Comparison of ENCODE assay signal across 23 cellular contexts in the genomic region with DNA sequence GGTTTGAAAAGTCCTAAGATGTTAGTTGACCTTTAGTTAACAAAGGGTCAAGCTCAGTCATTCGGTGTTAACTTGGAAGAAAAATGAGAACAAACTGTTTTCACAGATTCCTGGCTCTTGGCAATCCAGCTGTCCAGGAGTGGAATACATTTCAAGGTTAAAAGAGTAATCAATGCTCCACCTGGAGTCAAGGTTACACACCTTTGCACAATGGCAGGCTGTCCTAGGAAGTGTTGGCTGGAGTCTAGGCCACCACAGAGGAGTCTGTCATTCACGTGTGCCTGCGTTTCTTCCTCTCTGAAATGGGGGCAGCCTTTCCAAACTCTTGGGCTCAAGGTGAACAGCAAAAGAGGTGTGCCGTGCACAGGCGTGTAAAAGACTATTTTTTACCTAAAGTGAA. TPM values are rescaled to one million over a fixed set of nuclear protein-coding genes. Genes with fewer than 3 reads are reported as not detected.
DNase-seq lines count a peak whose midpoint lies in the region; ATAC-seq, FAIRE-seq and TF ChIP-seq lines count a peak whose summit lies in the region.
"Had no signal": no experiment of that assay in that cellular context is flagged by ENCODE, and none has a peak within 500 bp of the region (broad histone marks: within the 10 kb centered on the region; RNA-seq: fewer than 3 reads in every experiment).

No MANE protein-coding gene starts in this region.

- H3K4me2 ChIP-seq in IMR-90 (ENCODE audit: low read depth, low read length) (no peak overlapping the region), H1 (ENCODE audit: insufficient read depth in 1 of 2, low read depth in 2 of 2, low read length in 2 of 2) (peak overlapping the region; percentile 93 to 97; a peak in 3 of 4 replicates)
- H3K4me2 ChIP-seq: BLaER1 had no signal

- intact Hi-C loops in IMR-90 (cut with micrococcal nuclease) (no loop called here), thyroid gland (cut with DNase I) (no loop called here), upper lobe of right lung (cut with DNase I) (no loop called here)

- no peaks in the 10 kb centered on the region for H3K79me2 ChIP-seq in H1 (ENCODE audit: control insufficient read depth in 1 of 2, insufficient read depth in 2 of 2, low read length in 2 of 2)

- no peak overlapping the region for H3K18ac ChIP-seq in IMR-90 (ENCODE audit: low read depth, low read length)
- no peak overlapping the region for H3K18ac ChIP-seq in H1 (ENCODE audit: extremely low read depth, low read length)

- no peak overlapping the region for H3K4ac ChIP-seq in IMR-90 (ENCODE audit: low read depth, low read length)
- H3K4ac ChIP-seq in H1 (replicated peaks; ENCODE audit: insufficient read length, low read depth, low read length), result no peak overlapping the region

- H2BK5ac ChIP-seq in IMR-90 (ENCODE audit: low read depth, low read length, poor library complexity, severe bottlenecking) (no peak overlapping the region), H1 (ENCODE audit: low read depth, low read length) (no peak overlapping the region)

- H2BK120ac ChIP-seq in IMR-90 (ENCODE audit: low read depth, low read length), result no peak overlapping the region
- H2BK120ac ChIP-seq in H1 (replicated peaks; ENCODE audit: low read depth, low read length), result no peak overlapping the region

- H2AK9ac ChIP-seq in IMR-90 (replicated peaks; ENCODE audit: low read depth, low read length, poor library complexity), result no peak overlapping the region

- peaks cover 4% of the 10 kb centered on the region for H3K9me3 ChIP-seq in IMR-90 (ENCODE audit: control insufficient read depth, insufficient read depth, low read length)
- peaks cover 8 to 9% of the 10 kb centered on the region in 2 experiments for H3K9me3 ChIP-seq in H1 (ENCODE audit: insufficient read depth in 2 of 2, low read depth in 1 of 2, low read length in 1 of 2)
- peaks cover 8% of the 10 kb centered on the region for H3K9me3 ChIP-seq in muscle layer of colon (ENCODE audit: low read length)
- no peaks in the 10 kb centered on the region for H3K9me3 ChIP-seq in thyroid gland
- peaks cover 3% of the 10 kb centered on the region for H3K9me3 ChIP-seq in upper lobe of right lung

- TF ChIP-seq POLR2A in IMR-90 (IDR thresholded peaks at IDR 0.05; ENCODE audit: low read depth, low read length), result no peak
- no peak for TF ChIP-seq POLR2A in H1 (IDR thresholded peaks at IDR 0.05; ENCODE audit: control extremely low read depth in 1 of 2, low read depth in 2 of 2, low read length in 2 of 2)
- TF ChIP-seq POLR2A in thyroid gland (IDR thresholded peaks at IDR 0.05), result no peak

- H2BK12ac ChIP-seq in H1 (ENCODE audit: low read depth, low read length), result 0 out of 2 replicates have a peak overlapping the region, but pooled peaks have one; percentile 52

- WGBS in IMR-90 (ENCODE audit: extremely low coverage in 2 of 2, insufficient read length in 1 of 2), 2 experiments, result 88% methylated on average over 3 of the region's 5 CpGs; no CpG with 5 or more reads in 1 of the 2 experiments
- WGBS in H1 (ENCODE audit: extremely low coverage in 1 of 2, insufficient coverage in 1 of 2, insufficient read length in 1 of 2, insufficient replicate concordance in 2 of 2, low coverage in 1 of 2, low lambda C conversion rate in 2 of 2, missing lambda C conversion rate in 1 of 2), 2 experiments, result 64% methylated on average over 5 of the region's 5 CpGs; no CpG with 5 or more reads in 1 of the 2 experiments
- WGBS in thyroid gland, 2 donors, result 80 to 90% methylated on average over 5 of the region's 5 CpGs

- H3K27ac ChIP-seq in IMR-90 (ENCODE audit: insufficient read depth, low read length) (no peak overlapping the region), H1 (ENCODE audit: low read depth, low read length) (no peak overlapping the region), muscle layer of colon (ENCODE audit: low read depth, low read length) (peak overlapping the region; percentile 38), thyroid gland (peak overlapping the region in 2 of 3 donors; percentile 8 to 97), upper lobe of right lung (no peak overlapping the region)
- H3K27ac ChIP-seq: BLaER1 had no signal

- peaks cover 0 to 6% of the 10 kb centered on the region in 2 experiments; a peak in 1 of 4 replicates for H3K79me1 ChIP-seq in IMR-90 (ENCODE audit: low read depth in 1 of 2, low read length in 2 of 2)
- H3K79me1 ChIP-seq in H1 (ENCODE audit: low read depth, low read length), result no peaks in the 10 kb centered on the region

- CTCF ChIA-PET in IMR-90 (lab: Yijun Ruan, JAX), result no interaction called here
- CTCF ChIA-PET in H1 (lab: Charles Lee; ENCODE audit: partially characterized antibody), result interaction anchor here (1.1 to 1.4 kb wide), 2 partner anchors 28 to 37 kb away, joined by 4 read pairs; no protein-coding TSS in a partner anchor

- POLR2A ChIA-PET in IMR-90 (lab: Charles Lee; ENCODE audit: unreplicated experiment), result no interaction called here
- POLR2A ChIA-PET in H1 (lab: Charles Lee; ENCODE audit: partially characterized antibody), result interaction anchor here (2.0 kb wide), 1 partner anchor 34 kb away, joined by 4 read pairs; no protein-coding TSS in a partner anchor

- no peak overlapping the region for H3K4me3 ChIP-seq in IMR-90 (ENCODE audit: insufficient read depth, low read depth, low read length)
- H3K4me3 ChIP-seq in H1 (ENCODE audit: extremely low read depth in 1 of 4, insufficient read depth in 2 of 4, low read depth in 3 of 4, low read length in 4 of 4), result peak overlapping the region in 1 of 4 experiments; percentile 64; a peak in 2 of 8 replicates
- H3K4me3 ChIP-seq in muscle layer of colon (ENCODE audit: low read depth in 1 of 2, low read length in 2 of 2), result no peak overlapping the region
- H3K4me3 ChIP-seq in thyroid gland (replicated peaks in 1 of 3), result no peak overlapping the region
- H3K4me3 ChIP-seq in upper lobe of right lung, result no peak overlapping the region
- H3K4me3 ChIP-seq: BLaER1 had no signal

- peak overlapping the region; percentile 43; the same call in 1 of the 2 replicates for H2AK5ac ChIP-seq in IMR-90 (ENCODE audit: low read depth, low read length)
- no peak overlapping the region for H2AK5ac ChIP-seq in H1 (ENCODE audit: low read depth, low read length)

- no peak overlapping the region for H3K14ac ChIP-seq in IMR-90 (replicated peaks; ENCODE audit: low read depth, low read length)
- no peak overlapping the region for H3K14ac ChIP-seq in H1 (ENCODE audit: insufficient read length)

- ATAC-seq in IMR-90 (ENCODE audit: low read depth) (no peak), upper lobe of right lung (no peak)
- ATAC-seq: Right ventricle myocardium inferior had no signal

- no peak overlapping the region for H3K56ac ChIP-seq in IMR-90 (ENCODE audit: extremely low read depth, insufficient read depth, low read length)
- no peak overlapping the region for H3K56ac ChIP-seq in H1 (replicated peaks; ENCODE audit: insufficient read length, low read depth, low read length)

- TF ChIP-seq CTCF in IMR-90 (conservative IDR thresholded peaks at IDR 0.05; ENCODE audit: low read depth, low read length) (no peak), H1 (IDR thresholded peaks at IDR 0.05; ENCODE audit: control extremely low read depth in 1 of 3, insufficient read depth in 1 of 3, low read depth in 1 of 3, low read length in 3 of 3) (no peak), thyroid gland (IDR thresholded peaks at IDR 0.05) (no peak), upper lobe of right lung (IDR thresholded peaks at IDR 0.05) (no peak)

- H2BK15ac ChIP-seq in IMR-90 (ENCODE audit: low read depth, low read length) (no peak overlapping the region; the same call in 2 of the 3 replicates), H1 (ENCODE audit: low read length) (no peak overlapping the region)

- H3K23ac ChIP-seq in IMR-90 (ENCODE audit: low read depth, low read length) (no peak overlapping the region), H1 (ENCODE audit: insufficient read length) (no peak overlapping the region)

- H4K20me1 ChIP-seq in IMR-90 (ENCODE audit: insufficient read depth, low read length) (no peaks in the 10 kb centered on the region), H1 (replicated peaks in 1 of 2; ENCODE audit: control insufficient read depth in 1 of 2, insufficient read depth in 2 of 2, low read length in 2 of 2) (no peaks in the 10 kb centered on the region)
- H4K20me1 ChIP-seq: BLaER1 had no signal

- H2AFZ ChIP-seq in IMR-90 (replicated peaks; ENCODE audit: low read length, poor library complexity), result no peak overlapping the region
- H2AFZ ChIP-seq in H1 (ENCODE audit: low read length), result no peak overlapping the region

- H3K23me2 ChIP-seq in H1 (ENCODE audit: low read depth, low read length), result peaks cover 26% of the 10 kb centered on the region

- peaks cover 14% of the 10 kb centered on the region for H3K4me1 ChIP-seq in IMR-90 (ENCODE audit: control insufficient read depth, insufficient read depth, low read length)
- H3K4me1 ChIP-seq in H1 (replicated peaks in 1 of 4; ENCODE audit: control insufficient read depth in 3 of 4, insufficient read depth in 4 of 4, low read length in 3 of 4), result peaks cover 7 to 32% (median 16%) of the 10 kb centered on the region in 4 experiments
- H3K4me1 ChIP-seq in muscle layer of colon (ENCODE audit: insufficient read depth, low read length), result peaks cover 13% of the 10 kb centered on the region
- peaks cover 29 to 30% of the 10 kb centered on the region in 2 donors for H3K4me1 ChIP-seq in thyroid gland
- peaks cover 32% of the 10 kb centered on the region for H3K4me1 ChIP-seq in upper lobe of right lung

- no peaks in the 10 kb centered on the region for H3K27me3 ChIP-seq in IMR-90 (ENCODE audit: control insufficient read depth, insufficient read depth, low read length)
- H3K27me3 ChIP-seq in H1 (replicated peaks in 1 of 4; ENCODE audit: control insufficient read depth in 3 of 4, extremely low read depth in 1 of 4, insufficient read depth in 3 of 4, low read length in 3 of 4), result peaks cover 11 to 43% (median 40%) of the 10 kb centered on the region in 4 experiments
- H3K27me3 ChIP-seq in muscle layer of colon (ENCODE audit: control insufficient read depth in 1 of 2, insufficient read depth in 2 of 2, low read length in 2 of 2), result no peaks in the 10 kb centered on the region
- H3K27me3 ChIP-seq in thyroid gland, result no peaks in the 10 kb centered on the region
- no peaks in the 10 kb centered on the region for H3K27me3 ChIP-seq in upper lobe of right lung
- H3K27me3 ChIP-seq: suprapubic skin had no signal

- TF ChIP-seq EP300 in H1 (IDR thresholded peaks at IDR 0.05; ENCODE audit: borderline replicate concordance in 1 of 2, low read depth in 2 of 2, low read length in 2 of 2), result no peak

- in situ Hi-C loops in IMR-90 (cut with MboI; ENCODE audit: low sequenced_read_pairs), result loop anchor here (10.0 to 25.0 kb wide), 4 partner anchors 131 to 1563 kb away; no protein-coding TSS in a partner anchor

- H4K8ac ChIP-seq in IMR-90 (ENCODE audit: low read depth in 2 of 2, low read length in 2 of 2), result no peak overlapping the region
- no peak overlapping the region for H4K8ac ChIP-seq in H1 (ENCODE audit: extremely low read depth, insufficient read depth, low read length)

- dilution Hi-C loops in IMR-90 (cut with HindIII; ENCODE audit: low sequenced_read_pairs, unreplicated experiment), result no loop called here

- TF ChIP-seq RAD21 in IMR-90 (IDR thresholded peaks at IDR 0.05; ENCODE audit: low read length) (no peak), H1 (IDR thresholded peaks at IDR 0.05 in 1 of 2, conservative IDR thresholded peaks at IDR 0.05 in 1 of 2; ENCODE audit: low read depth in 2 of 2, low read length in 2 of 2) (no peak)

- H4K5ac ChIP-seq in IMR-90 (ENCODE audit: low read depth, low read length) (no peak overlapping the region; the same call in 1 of the 2 replicates), H1 (ENCODE audit: insufficient read length, low read depth, low read length) (no peak overlapping the region)

- BruUV-seq in IMR-90 (replicated peaks; lab: Mats Ljungman, UMichigan), result no TSS peak

- DNase-seq in IMR-90 (no peak), H1 (ENCODE audit: low read depth in 1 of 2, low spot score in 2 of 2) (no peak), thyroid gland (no peak), AG08395 (ENCODE audit: low spot score) (no peak), upper lobe of right lung (no peak)
- no peak for DNase-seq in activated CD4-positive, CD25-positive, alpha-beta regulatory T cell treated with anti-CD3 and anti-CD28 coated beads, Interleukin-2, amount 50 U/mL, for 72 hours
- DNase-seq: activated CD4-positive, alpha-beta T cell treated with anti-CD3 and anti-CD28 coated beads, Interleukin-2, amount 50 U/mL, for 1 hour; activated T-cell treated with anti-CD3 and anti-CD28 coated beads for 4 hours; foreskin fibroblast; kidney glomerular epithelial cell; NCI-H1436; NCI-H2171 treated with DMSO at 0.1 percent for 48 hours; NCI-H748 treated with DMSO at 0.1 percent for 48 hours; nephron progenitor cell; stimulated activated CD4-positive, alpha-beta T cell treated with anti-CD3 and anti-CD28 coated beads, Interleukin-12 subunit alpha, Interleukin-12 subunit beta, amount 100 ng/mL, for 4 hours; stimulated activated CD8-positive, alpha-beta memory T cell treated with anti-CD3 and anti-CD28 coated beads, Interleukin-4, amount 100 ng/mL, for 48 hours; SW 1271 had no signal

- H2BK20ac ChIP-seq in IMR-90 (ENCODE audit: low read depth, low read length) (no peak overlapping the region), H1 (ENCODE audit: low read length) (no peak overlapping the region)

- H3K36me3 ChIP-seq in IMR-90 (ENCODE audit: control insufficient read depth, insufficient read depth, low read length), result no peaks in the 10 kb centered on the region
- peaks cover 0 to 2% (median 0%) of the 10 kb centered on the region in 4 experiments; a peak in 1 of 8 replicates for H3K36me3 ChIP-seq in H1 (ENCODE audit: control insufficient read depth in 2 of 4, insufficient read depth in 4 of 4, low read length in 3 of 4)
- no peaks in the 10 kb centered on the region for H3K36me3 ChIP-seq in muscle layer of colon (ENCODE audit: insufficient read depth, low read length)
- no peaks in the 10 kb centered on the region for H3K36me3 ChIP-seq in thyroid gland
- H3K36me3 ChIP-seq in upper lobe of right lung, result no peaks in the 10 kb centered on the region
- H3K36me3 ChIP-seq: BLaER1, suprapubic skin had no signal

- H3K9me1 ChIP-seq in IMR-90 (ENCODE audit: insufficient read depth, low read length), result no peaks in the 10 kb centered on the region

- H4K91ac ChIP-seq in IMR-90 (ENCODE audit: insufficient read depth, low read depth, low read length), result 0 out of 2 replicates have a peak overlapping the region, but pooled peaks have one; percentile 9
- H4K91ac ChIP-seq in H1 (replicated peaks; ENCODE audit: insufficient read length, low read length), result no peak overlapping the region

- H3K9ac ChIP-seq in IMR-90 (ENCODE audit: low read depth, low read length), result no peak overlapping the region
- H3K9ac ChIP-seq in H1 (replicated peaks in 1 of 4; ENCODE audit: extremely low read depth in 1 of 4, low read depth in 3 of 4, low read length in 3 of 4), result no peak overlapping the region
- no peak overlapping the region for H3K9ac ChIP-seq in muscle layer of colon (ENCODE audit: low read length)
- H3K9ac ChIP-seq: BLaER1 had no signal

- no peak for FAIRE-seq in H1 (lab: Jason Lieb, UNC)
- FAIRE-seq: endothelial cell of umbilical vein, GM19239 had no signal

RNA-seq across cellular contexts. Expression of a gene that starts 6.3 kb away (rescaled TPM):
- total RNA-seq in IMR-90 (2012; rRNA removed) (389 and 431 TPM in 2 replicates), thyroid gland (100 to 1,000 TPM; 226 to 298 (median 247) TPM), upper lobe of right lung (99.5 TPM)
- polyA plus RNA-seq in IMR-90 (2012; rRNA removed) (264 and 399 TPM in 2 replicates), H1 (2011; rRNA removed) (163 and 214 TPM in 2 replicates)
- polyA plus RNA-seq in IMR-90 (2012; cell fraction: cytosol; rRNA removed), result 1,308 and 1,433 TPM in 2 replicates
- polyA plus RNA-seq in IMR-90 (2012; cell fraction: nucleus; rRNA removed; ENCODE audit: low replicate concordance), result 1,141 and 1,720 TPM in 2 replicates
- total RNA-seq in H1 (2021; fragmentation: NEBNext Ultra II Directional; extraction: Animal tissue kit (Norgen Biotek cat#: 25700)), result 36.7 and 37.1 TPM in 2 replicates
- 163 TPM for polyA plus RNA-seq in H1 (2011; cell fraction: cytosol; rRNA removed)
- 221 TPM for polyA plus RNA-seq in H1 (2011; cell fraction: nucleus; rRNA removed)
- polyA plus RNA-seq in H1 (2012, experiment 1 of 2), result 58.1 to 89.9 TPM (median 65.4 TPM) in 4 replicates
- polyA plus RNA-seq in H1 (2012, experiment 2 of 2), result 43.9 TPM
- 21.4 TPM for polyA plus RNA-seq in H1 (2013, experiment 1 of 2)
- polyA plus RNA-seq in H1 (2013, experiment 2 of 2), result 22.4 TPM
- polyA minus RNA-seq in H1 (2011; rRNA and poly(A)+ RNA removed), result 89.2 and 91.6 TPM in 2 replicates
- 52.3 TPM for polyA minus RNA-seq in H1 (2011; cell fraction: cytosol; rRNA and poly(A)+ RNA removed)
- 89.9 TPM for polyA minus RNA-seq in H1 (2011; cell fraction: nucleus; rRNA and poly(A)+ RNA removed)

Comparison
In these comparisons a context has a peak if more than half of its experiments do, and no peak if none do; other contexts are left out.
1. H3K27ac ChIP-seq: peak in muscle layer of colon (single experiment) and thyroid gland (2 of 3); none in IMR-90 (single experiment), H1 (single experiment) and upper lobe of right lung (single experiment).